8 cellular contexts compared by ENCODE assay signal in genomic region chr3:97719156-97719821, GRCh38. TPM values are rescaled to one million over a fixed set of nuclear protein-coding genes. Genes with fewer than 3 reads are reported as not detected.
DNase-seq lines count a peak whose midpoint lies in the region; ATAC-seq and TF ChIP-seq lines count a peak whose summit lies in the region.

No MANE protein-coding gene starts in this region.

- peak; percentile 85 for TF ChIP-seq CTCF in GM12874 (IDR thresholded peaks at IDR 0.05; ENCODE audit: insufficient read depth, low read depth, low read length)

- no peaks in the 10 kb centered on the region for H3K9me3 Mint-ChIP-seq in activated naive CD4-positive, alpha-beta T cell treated with anti-CD3 and anti-CD28 coated beads, Interleukin-2, amount 50 U/mL, for 72 hours

- H3K36me3 Mint-ChIP-seq in activated naive CD4-positive, alpha-beta T cell treated with anti-CD3 and anti-CD28 coated beads, Interleukin-2, amount 50 U/mL, for 72 hours = no peaks in the 10 kb centered on the region

- peak; percentile 93 for ATAC-seq in HG02588 (IDR thresholded peaks at IDR 0.05; ENCODE audit: unreplicated experiment)
- peak; percentile 61 to 76 for ATAC-seq in activated naive CD4-positive, alpha-beta T cell treated with anti-CD3 and anti-CD28 coated beads, Interleukin-2, amount 50 U/mL, for 72 hours
- ATAC-seq in Right ventricle myocardium superior (ENCODE audit: poor library complexity) = peak; percentile 85

- H3K27ac Mint-ChIP-seq in activated naive CD4-positive, alpha-beta T cell treated with anti-CD3 and anti-CD28 coated beads, Interleukin-2, amount 50 U/mL, for 72 hours = no peak overlapping the region

- intact Hi-C loops in Right ventricle myocardium superior (cut with DNase I) = no loop called here

- peak; percentile 74 for DNase-seq in NCI-H1092 (lab: John Stamatoyannopoulos, UW)
- peak; percentile 68 for DNase-seq in SKM-1 (lab: John Stamatoyannopoulos, UW; ENCODE audit: unreplicated experiment)
- peak in 1 of 2 donors; percentile 67 for DNase-seq in activated naive CD4-positive, alpha-beta T cell treated with anti-CD3 and anti-CD28 coated beads, Interleukin-2, amount 50 U/mL, for 72 hours (ENCODE audit: low spot score in 2 of 2)
- peak; percentile 58 for DNase-seq in Right ventricle myocardium superior
- peak; percentile 56 for DNase-seq in renal cortical epithelial cell (ENCODE audit: low read depth)
- DNase-seq in mesenteric fat pad (ENCODE audit: low spot score) = no peak

RNA-seq across cellular contexts. Expression of gene ARL6, which starts 45.3 kb away (rescaled TPM):
- total RNA-seq in activated naive CD4-positive, alpha-beta T cell treated with anti-CD3 and anti-CD28 coated beads, Interleukin-2, amount 50 U/mL, for 72 hours = 1 to 10 TPM; 1.9 to 5.5 TPM
- total RNA-seq in Right ventricle myocardium superior (6.2 TPM), renal cortical epithelial cell (5.2 and 15.2 TPM in 2 replicates), mesenteric fat pad (4.0 TPM)
